ENCODE assay signal across 32 cellular contexts in the genomic region with DNA sequence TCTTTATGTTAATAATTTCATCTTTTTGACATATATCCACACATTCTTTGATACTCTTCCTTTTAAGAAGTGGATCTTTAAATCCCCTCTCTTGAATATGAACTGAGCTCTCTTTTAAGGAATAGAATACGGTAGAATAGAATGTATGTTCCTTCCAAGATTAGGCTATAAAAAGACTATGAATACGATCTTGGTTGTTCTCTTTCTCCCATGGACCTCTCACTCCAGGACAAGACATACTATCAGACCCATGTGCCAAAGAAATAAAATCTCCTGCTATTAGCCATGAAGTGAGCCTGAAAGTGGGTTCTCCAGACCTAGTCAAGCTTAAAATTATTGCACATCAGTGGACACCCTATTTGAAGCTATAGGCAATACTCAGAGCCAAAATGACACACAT.
"Had no signal": no experiment of that assay in that cellular context is flagged by ENCODE, and none has a peak within 500 bp of the region (broad histone marks: within the 10 kb centered on the region; RNA-seq: fewer than 3 reads in every experiment).

No MANE protein-coding gene starts in this region.

- H3K9me3 ChIP-seq: adrenal gland, ascending aorta, body of pancreas, breast epithelium had no signal

- H3K27me3 ChIP-seq: adrenal gland, ascending aorta, body of pancreas, brain microvascular endothelial cell, breast epithelium, cardiac muscle cell had no signal

- H3K27ac ChIP-seq: adrenal gland, ascending aorta, body of pancreas, brain microvascular endothelial cell, breast epithelium, cardiac muscle cell had no signal

- H3K4me1 ChIP-seq: adrenal gland, ascending aorta, body of pancreas, breast epithelium had no signal

- ATAC-seq: activated naive CD4-positive, alpha-beta T cell treated with anti-CD3 and anti-CD28 coated beads, Interleukin-2, amount 50 U/mL, for 72 hours; activated naive CD8-positive, alpha-beta T cell treated with anti-CD3 and anti-CD28 coated beads, Interleukin-2, amount 50 U/mL, for 24 hours; activated T-cell treated with anti-CD3 and anti-CD28 coated beads, Interleukin-2, amount 50 U/mL, for 4 hours; activated T-cell treated with anti-CD3 and anti-CD28 coated beads, Interleukin-2, amount 50 U/mL, for 72 hours; activated T-helper 17 cell treated with anti-CD3 and anti-CD28 coated beads, Interleukin-2, amount 50 U/mL, for 72 hours; body of pancreas had no signal

- H3K4me3 ChIP-seq: adrenal gland, ascending aorta, body of pancreas, breast epithelium, cardiac muscle cell had no signal

- H3K36me3 ChIP-seq: adrenal gland, ascending aorta, brain microvascular endothelial cell, breast epithelium, cardiac muscle cell had no signal

- DNase-seq: activated effector memory CD4-positive, alpha-beta T cell treated with anti-CD3 and anti-CD28 coated beads, Interleukin-2, amount 50 U/mL, for 16 hours; activated effector memory CD4-positive, alpha-beta T cell treated with Interleukin-2 at 50 U/mL for 16 hours; activated gamma-delta T cell; activated gamma-delta T cell treated with Interleukin-2 at 50 U/mL for 16 hours; activated naive CD4-positive, alpha-beta T cell; activated naive CD4-positive, alpha-beta T cell treated with anti-CD3 and anti-CD28 coated beads for 36 hours; activated naive CD4-positive, alpha-beta T cell treated with anti-CD3 and anti-CD28 coated beads, Interleukin-2, amount 10 ng/mL, durations not matched to agents 7 days and 5 days; activated naive CD4-positive, alpha-beta T cell treated with anti-CD3 and anti-CD28 coated beads, Interleukin-2, amount 50 U/mL, for 16 hours; activated naive CD4-positive, alpha-beta T cell treated with Interleukin-2 at 50 U/mL for 16 hours; activated naive CD8-positive, alpha-beta T cell treated with anti-CD3 and anti-CD28 coated beads for 36 hours; activated naive CD8-positive, alpha-beta T cell treated with anti-CD3 and anti-CD28 coated beads, Interleukin-2, amount 10 ng/mL, durations not matched to agents 7 days and 5 days; activated naive CD8-positive, alpha-beta T cell treated with anti-CD3 and anti-CD28 coated beads, Interleukin-2, amount 50 U/mL, for 24 hours; activated T-cell treated with anti-CD3 and anti-CD28 coated beads, Interleukin-2, amount 50 U/mL, for 1 hour; activated T-cell treated with anti-CD3 and anti-CD28 coated beads, Interleukin-2, amount 50 U/mL, for 24 hours; activated T-cell treated with anti-CD3 and anti-CD28 coated beads, Interleukin-2, amount 50 U/mL, for 4 hours; activated T-cell treated with anti-CD3 and anti-CD28 coated beads, Interleukin-2, amount 50 U/mL, for 48 hours; activated T-cell treated with anti-CD3 and anti-CD28 coated beads, Interleukin-2, amount 50 U/mL, for 72 hours; adrenal gland; amniotic stem cell; amygdala; anterior cingulate cortex; aorta; body of pancreas; brain microvascular endothelial cell; caudate nucleus; central memory CD4-positive, alpha-beta T cell; cerebellar nuclear complex had no signal
